9 cellular contexts compared by ENCODE assay signal in the genomic region with DNA sequence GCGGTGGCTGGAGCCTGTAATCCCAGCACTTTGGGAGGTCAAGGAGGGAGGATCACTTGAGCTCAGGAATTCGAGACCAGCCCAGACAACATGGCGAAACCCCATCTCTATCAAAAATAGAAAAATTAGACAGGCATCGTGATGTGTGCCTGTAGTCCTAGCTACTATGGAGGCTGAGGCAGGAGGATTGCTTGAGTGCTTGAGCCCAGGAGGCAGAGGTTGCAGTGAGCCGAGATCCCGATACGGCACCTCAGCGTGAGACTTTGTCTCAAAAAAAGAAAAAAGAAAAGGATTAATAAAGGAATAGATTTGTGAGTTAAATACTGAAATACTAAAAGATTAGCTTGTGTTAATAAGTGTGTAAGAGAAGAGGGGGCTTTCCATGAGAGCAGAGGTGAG. TPM values are rescaled to one million over a fixed set of nuclear protein-coding genes. Genes with fewer than 3 reads are reported as not detected.
DNase-seq lines count a peak whose midpoint lies in the region; ATAC-seq and TF ChIP-seq lines count a peak whose summit lies in the region.
"Had no signal": no experiment of that assay in that cellular context is flagged by ENCODE, and none has a peak within 500 bp of the region (broad histone marks: within the 10 kb centered on the region; RNA-seq: fewer than 3 reads in every experiment).

No MANE protein-coding gene starts in this region.

- H3K27ac ChIP-seq in 22Rv1, result peak overlapping the region; percentile 94

- TSS peak; percentile 87 for BruUV-seq in MCF 10A (replicated peaks; lab: Mats Ljungman, UMichigan)

- H3K36me3 Mint-ChIP-seq in MCF 10A (ENCODE audit: insufficient read depth, unreplicated experiment), result no peaks in the 10 kb centered on the region
- H3K36me3 Mint-ChIP-seq in mesothelial cell of epicardium, result no peaks in the 10 kb centered on the region

- CTCF ChIA-PET in MCF 10A (lab: Yijun Ruan, JAX), result interaction anchor here (0.6 to 1.3 kb wide), 6 partner anchors 35 to 962 kb away, joined by 3 to 4 read pairs (median 3); no protein-coding TSS in a partner anchor

- H3K9me3 Mint-ChIP-seq in MCF 10A (ENCODE audit: unreplicated experiment) (no peaks in the 10 kb centered on the region), mesothelial cell of epicardium (no peaks in the 10 kb centered on the region)

- H3K27ac Mint-ChIP-seq in MCF 10A (ENCODE audit: low read depth, unreplicated experiment) (peak overlapping the region; percentile 91), mesothelial cell of epicardium (peak overlapping the region; percentile 97)

- peaks cover 14% of the 10 kb centered on the region for H3K4me1 Mint-ChIP-seq in MCF 10A (ENCODE audit: insufficient read depth, unreplicated experiment)
- H3K4me1 Mint-ChIP-seq in mesothelial cell of epicardium, result peaks cover 25% of the 10 kb centered on the region

- DNase-seq in MCF 10A (ENCODE audit: unreplicated experiment) (no peak), mesothelial cell of epicardium (ENCODE audit: low spot score in 2 of 2, unreplicated experiment in 2 of 2) (no peak), hippocampal formation (lab: John Stamatoyannopoulos, UW) (no peak)

- H3K27me3 Mint-ChIP-seq in MCF 10A (ENCODE audit: insufficient read depth, unreplicated experiment) (peaks cover 10% of the 10 kb centered on the region), mesothelial cell of epicardium (ENCODE audit: low read depth) (no peaks in the 10 kb centered on the region)

- H3K4me3 Mint-ChIP-seq in MCF 10A (ENCODE audit: unreplicated experiment) (peak overlapping the region; percentile 78), mesothelial cell of epicardium (peak overlapping the region; percentile 73)

- ATAC-seq in HG02678 (IDR thresholded peaks at IDR 0.05; ENCODE audit: unreplicated experiment) (peak; percentile 4), GM19035 (IDR thresholded peaks at IDR 0.05; ENCODE audit: unreplicated experiment) (no peak), HG03439 (IDR thresholded peaks at IDR 0.05; ENCODE audit: unreplicated experiment) (no peak), HG03045 (IDR thresholded peaks at IDR 0.05; ENCODE audit: unreplicated experiment) (no peak)

- intact Hi-C loops in MCF 10A (cut with micrococcal nuclease), result no loop called here

- POLR2A ChIA-PET in MCF 10A (lab: Yijun Ruan, JAX), result interaction anchor here (0.6 to 3.5 kb wide), 14 partner anchors 8 to 185 kb away, joined by 3 to 31 read pairs (median 4); no protein-coding TSS in a partner anchor

- no peak for TF ChIP-seq CTCF in 22Rv1 (IDR thresholded peaks at IDR 0.05)
- no peak for TF ChIP-seq CTCF in MCF 10A (IDR thresholded peaks at IDR 0.05; ENCODE audit: unreplicated experiment)
- no peak for TF ChIP-seq CTCF in mesothelial cell of epicardium (IDR thresholded peaks at IDR 0.05; ENCODE audit: unreplicated experiment)

RNA-seq across cellular contexts. Expression of gene RPGRIP1, which starts 29.4 kb away (rescaled TPM):
- total RNA-seq in MCF 10A (2022), result not detected in 2 replicates
- total RNA-seq in mesothelial cell of epicardium, result 0.29 to 0.35 TPM (median 0.29 TPM) in 3 replicates
- total RNA-seq: activated CD8-positive, alpha-beta memory T cell treated with anti-CD3 and anti-CD28 coated beads for 36 hours had no signal

RNA-seq across cellular contexts. Expression of gene HNRNPC, which starts 40.0 kb away (rescaled TPM):
- total RNA-seq in MCF 10A (2022), result 882 and 1,027 TPM in 2 replicates
- 669 to 698 TPM (median 675 TPM) in 3 replicates for total RNA-seq in mesothelial cell of epicardium
